34 cellular contexts compared by ENCODE assay signal in the genomic region with DNA sequence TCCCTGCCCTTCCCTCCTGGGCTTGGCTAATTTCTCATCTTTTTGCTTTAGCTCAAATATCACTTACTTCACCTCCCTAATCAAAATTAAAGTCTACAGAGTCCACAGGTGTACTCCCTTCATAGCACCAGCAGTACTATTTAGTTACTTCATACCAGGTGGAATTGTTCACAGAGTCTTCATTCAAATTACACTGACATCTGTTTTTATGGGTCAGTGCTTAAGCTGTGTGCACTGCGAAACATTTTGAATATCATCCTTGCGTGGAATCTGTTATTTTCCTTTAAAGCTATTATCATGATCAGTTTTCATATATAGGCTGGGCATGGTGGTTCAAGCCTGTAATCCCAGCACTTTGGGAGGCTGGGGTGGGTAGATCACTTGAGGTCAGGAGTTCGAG. TPM values are rescaled to one million over a fixed set of nuclear protein-coding genes. Genes with fewer than 3 reads are reported as not detected.
DNase-seq lines count a peak whose midpoint lies in the region; ATAC-seq and TF ChIP-seq lines count a peak whose summit lies in the region.
"Had no signal": no experiment of that assay in that cellular context is flagged by ENCODE, and none has a peak within 500 bp of the region (broad histone marks: within the 10 kb centered on the region; RNA-seq: fewer than 3 reads in every experiment).

No MANE protein-coding gene starts in this region.

- no peaks in the 10 kb centered on the region for H3K9me3 Mint-ChIP-seq in stimulated activated naive B cell treated with anti-CD40 and anti-IgM and Interleukin-4, amounts not matched to agents 10 μg/mL and 1 μg/mL and 100 μg/mL, for 72 hours
- H3K9me3 Mint-ChIP-seq: activated naive CD8-positive, alpha-beta T cell treated with anti-CD3 and anti-CD28 coated beads for 36 hours; activated T-cell treated with anti-CD3 and anti-CD28 coated beads, Interleukin-2, amount 50 U/mL, for 4 hours; GM23338; immature natural killer cell; stimulated activated naive CD8-positive, alpha-beta T cell treated with anti-CD3 and anti-CD28 coated beads, Interleukin-15, Interleukin-2, amounts not matched to agents 100 ng/mL and 50 ng/mL, for 24 hours had no signal

- in situ Hi-C loops in GM13977 (cut with MboI; ENCODE audit: low pct_unique_long_range_greater_than_20kb, low sequenced_read_pairs, unreplicated experiment): no loop called here

- peak overlapping the region; percentile 83 for H3K27ac Mint-ChIP-seq in stimulated activated naive B cell treated with anti-CD40 and anti-IgM and Interleukin-4, amounts not matched to agents 10 μg/mL and 1 μg/mL and 100 μg/mL, for 72 hours
- H3K27ac Mint-ChIP-seq: activated CD8-positive, alpha-beta memory T cell treated with anti-CD3 and anti-CD28 coated beads, Interleukin-2, amount 10 ng/mL, durations not matched to agents 7 days and 5 days; activated naive CD8-positive, alpha-beta T cell treated with anti-CD3 and anti-CD28 coated beads for 36 hours; GM23338; stimulated activated naive CD8-positive, alpha-beta T cell treated with anti-CD3 and anti-CD28 coated beads, Interleukin-15, Interleukin-2, amounts not matched to agents 100 ng/mL and 50 ng/mL, for 24 hours had no signal

- peak overlapping the region; percentile 61 for H3K9ac ChIP-seq in OCI-LY1 (ENCODE audit: low read length)
- H3K9ac ChIP-seq: BLaER1 treated with 17β-estradiol and CSF1 and Interleukin-3, amounts not matched to agents 10 nM and 100 nM had no signal

- H3F3A ChIP-seq in OCI-LY1 (ENCODE audit: insufficient read depth, low read length): peaks cover 4% of the 10 kb centered on the region; the same call in 1 of the 2 replicates

- H3K27me3 ChIP-seq in OCI-LY1 (ENCODE audit: insufficient read depth, low read length) (no peaks in the 10 kb centered on the region), body of pancreas (no peaks in the 10 kb centered on the region), A673 (replicated peaks; ENCODE audit: insufficient read depth, low read depth, low read length, poor library complexity) (no peaks in the 10 kb centered on the region)
- H3K27me3 ChIP-seq: BLaER1 treated with 17β-estradiol and CSF1 and Interleukin-3, amounts not matched to agents 10 nM and 100 nM; right atrium auricular region; SJCRH30; uterus had no signal

- peaks cover 39% of the 10 kb centered on the region for H3K36me3 ChIP-seq in OCI-LY1 (ENCODE audit: insufficient read depth, low read length)
- peaks cover 0 to 5% of the 10 kb centered on the region in 2 donors for H3K36me3 ChIP-seq in body of pancreas (replicated peaks in 1 of 2; ENCODE audit: insufficient read depth in 1 of 2, low read depth in 2 of 2)
- peaks cover 3% of the 10 kb centered on the region for H3K36me3 ChIP-seq in mucosa of descending colon (ENCODE audit: low read depth)
- peaks cover 13% of the 10 kb centered on the region for H3K36me3 ChIP-seq in A673 (ENCODE audit: insufficient read depth, low read length, poor library complexity, severe bottlenecking)
- H3K36me3 ChIP-seq: uterus had no signal

- no peaks in the 10 kb centered on the region for H3K27me3 Mint-ChIP-seq in stimulated activated naive B cell treated with anti-CD40 and anti-IgM and Interleukin-4, amounts not matched to agents 10 μg/mL and 1 μg/mL and 100 μg/mL, for 72 hours
- H3K27me3 Mint-ChIP-seq: activated CD8-positive, alpha-beta memory T cell treated with anti-CD3 and anti-CD28 coated beads, Interleukin-2, amount 10 ng/mL, durations not matched to agents 7 days and 5 days; activated naive CD8-positive, alpha-beta T cell treated with anti-CD3 and anti-CD28 coated beads for 36 hours; stimulated activated naive CD8-positive, alpha-beta T cell treated with anti-CD3 and anti-CD28 coated beads, Interleukin-15, Interleukin-2, amounts not matched to agents 100 ng/mL and 50 ng/mL, for 24 hours had no signal

- WGBS in body of pancreas, 2 donors: 55 to 71% methylated on average over 3 of the region's 3 CpGs

- peaks cover 12% of the 10 kb centered on the region; the same call in 1 of the 2 replicates for H3K79me2 ChIP-seq in OCI-LY1 (ENCODE audit: insufficient read depth, low read length)

- H3K4me2 ChIP-seq in OCI-LY1 (ENCODE audit: low read length): peak overlapping the region; percentile 71
- H3K4me2 ChIP-seq: BLaER1 treated with 17β-estradiol and CSF1 and Interleukin-3, amounts not matched to agents 10 nM and 100 nM; GM23338 had no signal

- TF ChIP-seq POLR2A in body of pancreas (IDR thresholded peaks at IDR 0.05): no peak

- H4K20me1 ChIP-seq in OCI-LY1 (ENCODE audit: insufficient read depth, low read length): no peaks in the 10 kb centered on the region

- H3K4me1 Mint-ChIP-seq in stimulated activated naive B cell treated with anti-CD40 and anti-IgM and Interleukin-4, amounts not matched to agents 10 μg/mL and 1 μg/mL and 100 μg/mL, for 72 hours: peaks cover 16 to 49% of the 10 kb centered on the region in 2 donors

- no peak overlapping the region for H2AFZ ChIP-seq in OCI-LY1 (ENCODE audit: low read length)
- H2AFZ ChIP-seq: GM23338 had no signal

- H3K9me3 ChIP-seq in OCI-LY1 (ENCODE audit: low read length): no peaks in the 10 kb centered on the region
- no peaks in the 10 kb centered on the region for H3K9me3 ChIP-seq in body of pancreas
- H3K9me3 ChIP-seq in mucosa of descending colon: no peaks in the 10 kb centered on the region
- no peaks in the 10 kb centered on the region for H3K9me3 ChIP-seq in A673 (ENCODE audit: low read depth, low read length, poor library complexity, severe bottlenecking)
- H3K9me3 ChIP-seq: BLaER1 treated with 17β-estradiol and CSF1 and Interleukin-3, amounts not matched to agents 10 nM and 100 nM; right atrium auricular region; SJCRH30; uterus had no signal

- H3K4me3 ChIP-seq in OCI-LY1 (ENCODE audit: low read depth, low read length, poor library complexity, severe bottlenecking): peak overlapping the region; percentile 19
- no peak overlapping the region for H3K4me3 ChIP-seq in body of pancreas
- H3K4me3 ChIP-seq in mucosa of descending colon: no peak overlapping the region
- no peak overlapping the region for H3K4me3 ChIP-seq in A673 (ENCODE audit: low read depth, low read length, poor library complexity, severe bottlenecking)
- H3K4me3 ChIP-seq: BLaER1 treated with 17β-estradiol and CSF1 and Interleukin-3, amounts not matched to agents 10 nM and 100 nM; coronary artery; GM23338; right atrium auricular region; SJCRH30; uterus had no signal

- H3K36me3 Mint-ChIP-seq in stimulated activated naive B cell treated with anti-CD40 and anti-IgM and Interleukin-4, amounts not matched to agents 10 μg/mL and 1 μg/mL and 100 μg/mL, for 72 hours: peaks cover 18 to 22% of the 10 kb centered on the region in 2 donors

- BruUV-seq in A673 (replicated peaks; lab: Mats Ljungman, UMichigan): no TSS peak

- intact Hi-C loops in body of pancreas (cut with DNase I) (no loop called here), mucosa of descending colon (cut with DNase I, micrococcal nuclease) (no loop called here), A673 (cut with micrococcal nuclease; ENCODE audit: unreplicated experiment) (no loop called here)

- peak; percentile 44 for DNase-seq in GM13977 (ENCODE audit: low spot score)
- DNase-seq in body of pancreas: no peak
- DNase-seq in stimulated activated naive B cell treated with anti-CD40 and anti-IgM and Interleukin-4, amounts not matched to agents 10 μg/mL and 1 μg/mL and 100 μg/mL, for 72 hours: peak; percentile 13
- no peak for DNase-seq in OCI-M2 (lab: John Stamatoyannopoulos, UW; ENCODE audit: unreplicated experiment)
- no peak for DNase-seq in mucosa of descending colon
- DNase-seq in A673 (ENCODE audit: low spot score): no peak
- DNase-seq: activated CD4-positive, alpha-beta T cell treated with anti-CD3 and anti-CD28 coated beads, Interleukin-2, amount 50 U/mL, for 4 hours; activated CD4-positive, CD25-positive, alpha-beta regulatory T cell; activated CD8-positive, alpha-beta memory T cell treated with anti-CD3 and anti-CD28 coated beads, Interleukin-2, amount 10 ng/mL, durations not matched to agents 7 days and 5 days; activated gamma-delta T cell; activated naive CD8-positive, alpha-beta T cell treated with anti-CD3 and anti-CD28 coated beads for 36 hours; activated T-cell treated with anti-CD3 and anti-CD28 coated beads, Interleukin-2, amount 50 U/mL, for 4 hours; anterior cingulate cortex; DMS153; effector CD8-positive, alpha-beta T cell; GDM1; immature natural killer cell; left colon; NCI-H1092 treated with DMSO at 0.1 percent for 48 hours; NCI-H187; NCI-H524; SJCRH30; uterus had no signal

- peaks cover 64% of the 10 kb centered on the region for H3K4me1 ChIP-seq in OCI-LY1 (ENCODE audit: insufficient read depth, low read length, severe bottlenecking)
- peaks cover 38% of the 10 kb centered on the region for H3K4me1 ChIP-seq in body of pancreas
- peaks cover 11% of the 10 kb centered on the region for H3K4me1 ChIP-seq in mucosa of descending colon (ENCODE audit: low read depth)
- H3K4me1 ChIP-seq in A673 (ENCODE audit: insufficient read depth, low read length, poor library complexity, severe bottlenecking): peaks cover 13% of the 10 kb centered on the region

- CTCF ChIA-PET in A673 (lab: Charles Lee): interaction anchor here (0.6 kb wide), 1 partner anchor 13 kb away, joined by 4 read pairs; the partner anchor contains the start of gene ELL3

- H3K27ac ChIP-seq in OCI-LY1 (ENCODE audit: low read depth, low read length, poor library complexity, severe bottlenecking) (peak overlapping the region; percentile 99), body of pancreas (peak overlapping the region in 3 of 4 donors; percentile 65 to 86 (median 72)), A673 (ENCODE audit: low read depth, low read length, poor library complexity, severe bottlenecking) (no peak overlapping the region)
- H3K27ac ChIP-seq: BLaER1 treated with 17β-estradiol and CSF1 and Interleukin-3, amounts not matched to agents 10 nM and 100 nM; coronary artery; epithelial cell of prostate; right atrium auricular region; SJCRH30; uterus had no signal

- POLR2A ChIA-PET in A673 (lab: Charles Lee; ENCODE audit: low non-redundant PET): interaction anchor here (0.6 kb wide), 1 partner anchor 11 kb away, joined by 3 read pairs; the partner anchor contains the start of genes HYPK and SERINC4

- peak; percentile 8 for ATAC-seq in body of pancreas
- peak; percentile 28 to 31 for ATAC-seq in stimulated activated naive B cell treated with anti-CD40 and anti-IgM and Interleukin-4, amounts not matched to agents 10 μg/mL and 1 μg/mL and 100 μg/mL, for 72 hours (replicated peaks)
- no peak for ATAC-seq in mucosa of descending colon
- ATAC-seq: activated CD8-positive, alpha-beta memory T cell treated with anti-CD3 and anti-CD28 coated beads, Interleukin-2, amount 10 ng/mL, durations not matched to agents 7 days and 5 days; activated T-cell treated with anti-CD3 and anti-CD28 coated beads, Interleukin-2, amount 50 U/mL, for 4 hours; GM23338; HepG2; left colon had no signal

- no peaks in the 10 kb centered on the region for H3K9me2 ChIP-seq in OCI-LY1 (ENCODE audit: low read depth, low read length)

- TF ChIP-seq CTCF in GM13977 (IDR thresholded peaks at IDR 0.05; ENCODE audit: extremely low read depth, insufficient read depth, missing control alignments) (no peak), OCI-LY1 (IDR thresholded peaks at IDR 0.05; ENCODE audit: low read length) (no peak), body of pancreas (IDR thresholded peaks at IDR 0.05) (no peak), mucosa of descending colon (IDR thresholded peaks at IDR 0.05) (no peak), A673 (conservative IDR thresholded peaks at IDR 0.05; ENCODE audit: low read depth, low read length) (no peak)

- peak overlapping the region; percentile 31 to 37 for H3K4me3 Mint-ChIP-seq in stimulated activated naive B cell treated with anti-CD40 and anti-IgM and Interleukin-4, amounts not matched to agents 10 μg/mL and 1 μg/mL and 100 μg/mL, for 72 hours
- H3K4me3 Mint-ChIP-seq: activated CD8-positive, alpha-beta memory T cell treated with anti-CD3 and anti-CD28 coated beads, Interleukin-2, amount 10 ng/mL, durations not matched to agents 7 days and 5 days; activated naive CD8-positive, alpha-beta T cell treated with anti-CD3 and anti-CD28 coated beads for 36 hours; activated T-cell treated with anti-CD3 and anti-CD28 coated beads, Interleukin-2, amount 50 U/mL, for 4 hours; GM23338; stimulated activated naive CD8-positive, alpha-beta T cell treated with anti-CD3 and anti-CD28 coated beads, Interleukin-15, Interleukin-2, amounts not matched to agents 100 ng/mL and 50 ng/mL, for 24 hours had no signal

RNA-seq across cellular contexts. Expression of gene SERF2, which starts 2.7 kb away (rescaled TPM):
- total RNA-seq in body of pancreas: 100 to 1,000 TPM; 190 to 818 TPM
- 100 to 1,000 TPM; 712 to 944 (median 931) TPM for total RNA-seq in mucosa of descending colon
- 632 and 654 TPM in 2 replicates for total RNA-seq in A673 (2021)

RNA-seq across cellular contexts. Expression of gene SERINC4, which starts 10.6 kb away (rescaled TPM):
- total RNA-seq in body of pancreas (not detected), mucosa of descending colon (under 1 TPM; 0.16 to 0.52 (median 0.29) TPM), A673 (2021) (0.33 TPM in 1 of 2 replicates, not detected in the other)
- total RNA-seq: bronchial epithelial cell, glomerular endothelial cell, GM23338, HepG2, lung microvascular endothelial cell, SJCRH30 had no signal

RNA-seq across cellular contexts. Expression of gene HYPK, which starts 11.0 kb away (rescaled TPM):
- total RNA-seq in body of pancreas (10 to 100 TPM; 13.2 to 52.9 TPM), mucosa of descending colon (10 to 100 TPM; 10.4 to 15.5 (median 13.8) TPM), A673 (2021) (33.6 and 34.9 TPM in 2 replicates)

RNA-seq across cellular contexts. Expression of gene ELL3, which starts 12.6 kb away (rescaled TPM):
- total RNA-seq in body of pancreas (10 to 100 TPM in 1 of 2 donors, 1 to 10 TPM in 1; 4.9 to 29.1 TPM), mucosa of descending colon (10 to 100 TPM; 18.4 to 37.4 (median 22.8) TPM), A673 (2021) (1.7 and 3.0 TPM in 2 replicates)
- total RNA-seq: SJCRH30 had no signal

RNA-seq across cellular contexts. Expression of gene MFAP1, which starts 35.1 kb away (rescaled TPM):
- 1 to 10 TPM; 1.6 to 9.9 TPM for total RNA-seq in body of pancreas
- total RNA-seq in mucosa of descending colon: 10 to 100 TPM; 19.9 to 22.6 (median 20.9) TPM
- total RNA-seq in A673 (2021): 43.2 and 45.4 TPM in 2 replicates

Comparison
In these comparisons a context has a peak if more than half of its experiments do, and no peak if none do; other contexts are left out.
1. DNase-seq: peak in GM13977 (single experiment) and stimulated activated naive B cell treated with anti-CD40 and anti-IgM and Interleukin-4, amounts not matched to agents 10 μg/mL and 1 μg/mL and 100 μg/mL, for 72 hours (single experiment); none in body of pancreas (0 of 4), OCI-M2 (single experiment), mucosa of descending colon (0 of 3) and A673 (single experiment).